In the genomic region with DNA sequence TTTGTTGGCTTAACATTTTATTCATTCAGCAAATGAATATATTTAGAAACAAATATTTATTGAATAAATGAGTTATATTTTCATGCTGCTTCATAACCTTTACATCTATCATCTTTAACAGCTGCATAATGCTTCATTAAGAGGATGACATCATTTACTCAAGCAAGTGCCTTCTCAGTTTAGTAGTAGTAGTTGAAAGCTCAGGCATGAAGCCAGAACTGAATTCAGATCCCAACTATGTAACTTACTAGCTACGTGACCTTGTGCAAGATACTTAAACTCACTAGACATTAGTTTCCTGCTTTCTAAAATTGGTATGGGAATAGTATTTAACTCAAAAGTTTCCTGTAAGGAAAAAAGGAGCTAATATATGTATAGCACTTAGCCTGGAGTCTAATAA, we compare ENCODE assay signal across 24 cellular contexts.
DNase-seq lines count a peak whose midpoint lies in the region; ATAC-seq and TF ChIP-seq lines count a peak whose summit lies in the region.
"Had no signal": no experiment of that assay in that cellular context is flagged by ENCODE, and none has a peak within 500 bp of the region (broad histone marks: within the 10 kb centered on the region; RNA-seq: fewer than 3 reads in every experiment).

No MANE protein-coding gene starts in this region.

- no peak overlapping the region for H2BK120ac ChIP-seq in IMR-90 (ENCODE audit: low read depth, low read length)

- DNase-seq in IMR-90 (peak; percentile 43), amniotic epithelial cell (ENCODE audit: low read depth) (peak; percentile 17), fibroblast of peridontal ligament (ENCODE audit: extremely low read depth) (peak; percentile 78), stromal cell of bone marrow (ENCODE audit: low read depth) (peak; percentile 36), NCI-H2171 treated with DMSO at 0.1 percent for 48 hours (lab: John Stamatoyannopoulos, UW) (no peak), osteoblast (ENCODE audit: insufficient read length, low spot score, missing footprints) (no peak)
- no peak for DNase-seq in effector CD4-positive, alpha-beta T cell
- DNase-seq: activated CD4-positive, alpha-beta T cell treated with anti-CD3 and anti-CD28 coated beads, Interleukin-2, amount 50 U/mL, for 4 hours; activated effector memory CD4-positive, alpha-beta T cell treated with anti-CD3 and anti-CD28 coated beads, Interleukin-2, amount 50 U/mL, for 16 hours; activated naive CD8-positive, alpha-beta T cell treated with anti-CD3 and anti-CD28 coated beads, Interleukin-2, amount 50 U/mL, for 24 hours; CD8-positive, alpha-beta memory T cell; foreskin melanocyte; HFFc6; hypothalamus; islet precursor cell; stimulated activated CD4-positive, alpha-beta T cell treated with anti-CD3 and anti-CD28 coated beads, Interleukin-2, amount 100 ng/mL, for 48 hours; stimulated activated naive B cell treated with anti-CD40 and anti-IgM and Interleukin-4, amounts not matched to agents 10 μg/mL and 1 μg/mL and 100 μg/mL, for 72 hours; testis had no signal

- H3K4me2 ChIP-seq in IMR-90 (ENCODE audit: low read depth, low read length) (no peak overlapping the region), osteoblast (ENCODE audit: insufficient read depth, low read length) (no peak overlapping the region)
- H3K4me2 ChIP-seq: smooth muscle cell had no signal

- H3K14ac ChIP-seq in IMR-90 (replicated peaks; ENCODE audit: low read depth, low read length): no peak overlapping the region

- H3K23ac ChIP-seq in IMR-90 (ENCODE audit: low read depth, low read length): no peak overlapping the region

- H3K27me3 ChIP-seq in IMR-90 (ENCODE audit: control insufficient read depth, insufficient read depth, low read length): no peaks in the 10 kb centered on the region
- H3K27me3 ChIP-seq in osteoblast (ENCODE audit: insufficient read depth, low read length): no peaks in the 10 kb centered on the region
- H3K27me3 ChIP-seq: cardiac muscle cell, testis had no signal

- no peak for TF ChIP-seq RAD21 in IMR-90 (IDR thresholded peaks at IDR 0.05; ENCODE audit: low read length)

- no peak for TF ChIP-seq POLR2A in IMR-90 (IDR thresholded peaks at IDR 0.05; ENCODE audit: low read depth, low read length)

- no peaks in the 10 kb centered on the region for H3K9me1 ChIP-seq in IMR-90 (ENCODE audit: insufficient read depth, low read length)

- H2AK5ac ChIP-seq in IMR-90 (ENCODE audit: low read depth, low read length): no peak overlapping the region

- H3K79me1 ChIP-seq in IMR-90 (ENCODE audit: low read depth in 1 of 2, low read length in 2 of 2): no peaks in the 10 kb centered on the region

- H2BK15ac ChIP-seq in IMR-90 (ENCODE audit: low read depth, low read length): no peak overlapping the region

- H2AFZ ChIP-seq in IMR-90 (replicated peaks; ENCODE audit: low read length, poor library complexity) (no peak overlapping the region), osteoblast (ENCODE audit: low read length) (no peak overlapping the region)

- TF ChIP-seq CTCF in IMR-90 (conservative IDR thresholded peaks at IDR 0.05; ENCODE audit: low read depth, low read length) (no peak), osteoblast (IDR thresholded peaks at IDR 0.05; ENCODE audit: extremely low read depth, low read depth, low read length) (no peak)

- H2BK5ac ChIP-seq in IMR-90 (ENCODE audit: low read depth, low read length, poor library complexity, severe bottlenecking): no peak overlapping the region

- no peak overlapping the region for H4K8ac ChIP-seq in IMR-90 (ENCODE audit: low read depth in 2 of 2, low read length in 2 of 2)

- no peak for ATAC-seq in IMR-90 (ENCODE audit: low read depth)
- ATAC-seq: activated naive CD8-positive, alpha-beta T cell treated with anti-CD3 and anti-CD28 coated beads, Interleukin-2, amount 50 U/mL, for 24 hours; SK-N-SH treated with all-trans-retinoic acid at 6 μM for 48 hours; stimulated activated naive B cell treated with anti-CD40 and anti-IgM and Interleukin-4, amounts not matched to agents 10 μg/mL and 1 μg/mL and 100 μg/mL, for 72 hours had no signal

- H4K91ac ChIP-seq in IMR-90 (ENCODE audit: insufficient read depth, low read depth, low read length): no peak overlapping the region

- no peak overlapping the region for H2BK20ac ChIP-seq in IMR-90 (ENCODE audit: low read depth, low read length)

- POLR2A ChIA-PET in IMR-90 (lab: Charles Lee; ENCODE audit: unreplicated experiment): no interaction called here

- in situ Hi-C loops in IMR-90 (cut with MboI; ENCODE audit: low sequenced_read_pairs): no loop called here

- dilution Hi-C loops in IMR-90 (cut with HindIII; ENCODE audit: low sequenced_read_pairs, unreplicated experiment): no loop called here

- H3K56ac ChIP-seq in IMR-90 (ENCODE audit: extremely low read depth, insufficient read depth, low read length): no peak overlapping the region

- no peak overlapping the region for H3K4ac ChIP-seq in IMR-90 (ENCODE audit: low read depth, low read length)

- no peaks in the 10 kb centered on the region for H4K20me1 ChIP-seq in IMR-90 (ENCODE audit: insufficient read depth, low read length)
- H4K20me1 ChIP-seq in osteoblast (ENCODE audit: insufficient read depth, low read length): no peaks in the 10 kb centered on the region

- H4K5ac ChIP-seq in IMR-90 (ENCODE audit: low read depth, low read length): no peak overlapping the region

- no peaks in the 10 kb centered on the region for H3K79me2 ChIP-seq in osteoblast (ENCODE audit: insufficient read depth, low read length)

- intact Hi-C loops in IMR-90 (cut with micrococcal nuclease): no loop called here

- no TSS peak for BruUV-seq in IMR-90 (replicated peaks; lab: Mats Ljungman, UMichigan)

- H3K4me3 ChIP-seq in IMR-90 (ENCODE audit: insufficient read depth, low read depth, low read length) (no peak overlapping the region), osteoblast (ENCODE audit: insufficient read depth, low read length) (no peak overlapping the region)
- H3K4me3 ChIP-seq: cardiac muscle cell, lung, prostate gland, smooth muscle cell, testis had no signal

- H3K36me3 ChIP-seq in IMR-90 (ENCODE audit: control insufficient read depth, insufficient read depth, low read length) (no peaks in the 10 kb centered on the region), osteoblast (ENCODE audit: insufficient read depth, low read length) (no peaks in the 10 kb centered on the region)
- H3K36me3 ChIP-seq: cardiac muscle cell, prostate gland had no signal

- WGBS in IMR-90 (ENCODE audit: extremely low coverage in 2 of 2, insufficient read length in 1 of 2), 2 experiments: no CpG with 5 or more reads among the region's 1 CpG

- CTCF ChIA-PET in IMR-90 (lab: Yijun Ruan, JAX): interaction anchor here (0.6 kb wide), 1 partner anchor 16 kb away, joined by 7 read pairs; no protein-coding TSS in a partner anchor

- H3K9me3 ChIP-seq in IMR-90 (ENCODE audit: control insufficient read depth, insufficient read depth, low read length) (no peaks in the 10 kb centered on the region), osteoblast (ENCODE audit: low read depth, low read length) (no peaks in the 10 kb centered on the region)
- H3K9me3 ChIP-seq: prostate gland, testis had no signal

- H3K27ac ChIP-seq in IMR-90 (ENCODE audit: insufficient read depth, low read length) (no peak overlapping the region), osteoblast (ENCODE audit: low read depth, low read length) (no peak overlapping the region)
- H3K27ac ChIP-seq: cardiac muscle cell, prostate gland, RWPE1, testis had no signal

- H3K9ac ChIP-seq in IMR-90 (ENCODE audit: low read depth, low read length): no peak overlapping the region

- no peak overlapping the region for H3K18ac ChIP-seq in IMR-90 (ENCODE audit: low read depth, low read length)

- H2AK9ac ChIP-seq in IMR-90 (replicated peaks; ENCODE audit: low read depth, low read length, poor library complexity): no peak overlapping the region

- H3K4me1 ChIP-seq in IMR-90 (ENCODE audit: control insufficient read depth, insufficient read depth, low read length) (no peaks in the 10 kb centered on the region), osteoblast (ENCODE audit: insufficient read depth, low read length) (peaks cover 17% of the 10 kb centered on the region)
- H3K4me1 ChIP-seq: prostate gland, testis had no signal

TF ChIP-seq in IMR-90, 13 proteins besides CTCF, POLR2A, EP300 and RAD21:
- TF ChIP-seq RCOR1 (IDR thresholded peaks at IDR 0.05; ENCODE audit: insufficient replicate concordance, low read length) (no peak), USF2 (IDR thresholded peaks at IDR 0.05; ENCODE audit: low read depth, low read length) (no peak), CHD1 (IDR thresholded peaks at IDR 0.05; ENCODE audit: low read depth, low read length) (no peak), MXI1 (IDR thresholded peaks at IDR 0.05; ENCODE audit: borderline replicate concordance, low read depth, low read length) (no peak), BHLHE40 (IDR thresholded peaks at IDR 0.05; ENCODE audit: low read depth, low read length) (no peak), CEBPB (IDR thresholded peaks at IDR 0.05; ENCODE audit: low read depth, low read length) (no peak)
- TF ChIP-seq, protein P1, sequence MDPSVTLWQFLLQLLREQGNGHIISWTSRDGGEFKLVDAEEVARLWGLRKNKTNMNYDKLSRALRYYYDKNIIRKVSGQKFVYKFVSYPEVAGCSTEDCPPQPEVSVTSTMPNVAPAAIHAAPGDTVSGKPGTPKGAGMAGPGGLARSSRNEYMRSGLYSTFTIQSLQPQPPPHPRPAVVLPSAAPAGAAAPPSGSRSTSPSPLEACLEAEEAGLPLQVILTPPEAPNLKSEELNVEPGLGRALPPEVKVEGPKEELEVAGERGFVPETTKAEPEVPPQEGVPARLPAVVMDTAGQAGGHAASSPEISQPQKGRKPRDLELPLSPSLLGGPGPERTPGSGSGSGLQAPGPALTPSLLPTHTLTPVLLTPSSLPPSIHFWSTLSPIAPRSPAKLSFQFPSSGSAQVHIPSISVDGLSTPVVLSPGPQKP (IDR thresholded peaks at IDR 0.05; ENCODE audit: borderline replicate concordance, low read depth, low read length): no peak

Comparison
In these comparisons a context has a peak if more than half of its experiments do, and no peak if none do; other contexts are left out.
1. DNase-seq: peak in IMR-90 (single experiment), amniotic epithelial cell (single experiment), fibroblast of peridontal ligament (single experiment) and stromal cell of bone marrow (single experiment); none in effector CD4-positive, alpha-beta T cell (single experiment), NCI-H2171 treated with DMSO at 0.1 percent for 48 hours (single experiment) and osteoblast (single experiment).